In the genomic region with DNA sequence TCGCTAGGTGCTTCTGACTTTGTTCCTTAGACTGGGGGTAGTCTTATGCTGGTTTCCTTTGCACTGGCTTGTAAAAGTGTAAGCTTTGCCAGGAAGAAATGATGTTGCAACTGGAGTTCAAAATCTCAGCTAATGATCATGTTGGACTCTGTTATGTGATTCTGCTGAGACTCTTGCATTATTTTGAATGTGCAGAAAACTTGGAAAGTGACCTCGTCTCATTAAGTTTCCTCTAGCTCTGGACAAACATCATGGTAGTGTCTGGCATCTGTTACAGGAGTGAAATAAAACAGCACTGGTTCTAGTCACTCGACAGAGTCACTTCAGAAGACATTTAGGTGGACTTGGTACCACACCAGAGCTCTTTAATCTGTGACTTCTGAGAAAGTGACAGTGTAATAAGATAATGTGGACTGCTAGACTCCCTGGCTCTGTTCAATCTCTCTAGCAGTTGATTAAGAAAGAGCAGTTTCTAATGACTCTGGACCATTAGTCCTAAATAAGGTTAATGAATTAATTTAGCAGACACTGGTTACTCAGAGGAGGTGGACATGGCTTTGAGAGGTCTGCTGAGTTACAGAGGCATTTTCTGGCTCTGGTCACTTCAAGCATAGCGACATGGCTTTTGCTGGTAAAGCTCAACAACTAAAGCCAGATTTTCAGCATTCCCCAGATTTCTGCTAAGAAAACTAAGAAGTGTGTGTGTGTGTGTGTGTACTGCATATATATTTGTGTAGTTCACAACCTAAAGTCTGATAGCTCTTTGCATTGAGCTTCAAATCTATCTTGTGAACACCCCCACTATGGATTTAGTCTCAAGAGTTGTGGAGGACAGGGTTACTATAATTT, we compare ENCODE assay signal across 10 cellular contexts. TPM values are rescaled to one million over a fixed set of nuclear protein-coding genes. Genes with fewer than 3 reads are reported as not detected.
DNase-seq lines count a peak whose midpoint lies in the region; TF ChIP-seq lines count a peak whose summit lies in the region.
"Had no signal": no experiment of that assay in that cellular context is flagged by ENCODE, and none has a peak within 500 bp of the region (broad histone marks: within the 10 kb centered on the region; RNA-seq: fewer than 3 reads in every experiment).

No MANE protein-coding gene starts in this region.

- H3K36me3 ChIP-seq in cardiac muscle cell: peaks cover 22% of the 10 kb centered on the region
- H3K36me3 ChIP-seq in rectal smooth muscle tissue (ENCODE audit: control insufficient read depth, insufficient read depth, low read length): peaks cover 3% of the 10 kb centered on the region
- H3K36me3 ChIP-seq in CD4-positive, alpha-beta memory T cell (ENCODE audit: insufficient read depth, low read length): no peaks in the 10 kb centered on the region

- H3K4me3 Mint-ChIP-seq in Calu3 (ENCODE audit: low read depth, unreplicated experiment): peak overlapping the region; percentile 85
- H3K4me3 Mint-ChIP-seq in CD4-positive, alpha-beta memory T cell: no peak overlapping the region

- peaks cover 32% of the 10 kb centered on the region for H3K4me1 Mint-ChIP-seq in Calu3 (ENCODE audit: low read depth, unreplicated experiment)
- H3K4me1 Mint-ChIP-seq in CD4-positive, alpha-beta memory T cell: peaks cover 15 to 33% (median 23%) of the 10 kb centered on the region in 4 donors

- DNase-seq in Calu3 (no peak), cardiac muscle cell (ENCODE audit: low read depth in 1 of 2, low spot score in 1 of 2) (peak; percentile 76 to 86), kidney glomerular epithelial cell (lab: John Stamatoyannopoulos, UW) (no peak), NCI-H1048 (lab: John Stamatoyannopoulos, UW) (no peak)
- DNase-seq in CD4-positive, alpha-beta memory T cell: no peak
- no peak for DNase-seq in activated CD4-positive, alpha-beta T cell treated with anti-CD3 and anti-CD28 coated beads, Interleukin-2, amount 50 U/mL, for 1 hour
- DNase-seq: activated CD4-positive, alpha-beta T cell treated with anti-CD3 and anti-CD28 coated beads, Interleukin-2, amount 50 U/mL, for 48 hours; NCI-H1694 had no signal

- no peaks in the 10 kb centered on the region for H3K9me3 Mint-ChIP-seq in Calu3 (ENCODE audit: low read depth, unreplicated experiment)
- H3K9me3 Mint-ChIP-seq in CD4-positive, alpha-beta memory T cell: no peaks in the 10 kb centered on the region

- POLR2A ChIA-PET in CD4-positive, alpha-beta memory T cell (lab: Charles Lee; ENCODE audit: partially characterized antibody): no interaction called here

- no peaks in the 10 kb centered on the region for H3K27me3 Mint-ChIP-seq in Calu3 (ENCODE audit: unreplicated experiment)
- H3K27me3 Mint-ChIP-seq in CD4-positive, alpha-beta memory T cell: peaks cover 50 to 54% of the 10 kb centered on the region in 2 donors

- H3K27me3 ChIP-seq in cardiac muscle cell (no peaks in the 10 kb centered on the region), rectal smooth muscle tissue (ENCODE audit: control insufficient read depth, insufficient read depth, low read length) (no peaks in the 10 kb centered on the region)
- H3K27me3 ChIP-seq in CD4-positive, alpha-beta memory T cell (ENCODE audit: insufficient read depth, low read length): peaks cover 17% of the 10 kb centered on the region

- TF ChIP-seq CTCF in Calu3 (IDR thresholded peaks at IDR 0.05; ENCODE audit: unreplicated experiment) (no peak), VCaP (conservative IDR thresholded peaks at IDR 0.05) (no peak), cardiac muscle cell (IDR thresholded peaks at IDR 0.05; ENCODE audit: low read depth, low read length) (no peak)

- H3K4me1 ChIP-seq in cardiac muscle cell (ENCODE audit: low read depth): peaks cover 25% of the 10 kb centered on the region
- peaks cover 4% of the 10 kb centered on the region for H3K4me1 ChIP-seq in rectal smooth muscle tissue (ENCODE audit: control insufficient read depth, insufficient read depth, low read length)
- peaks cover 20% of the 10 kb centered on the region for H3K4me1 ChIP-seq in CD4-positive, alpha-beta memory T cell (ENCODE audit: insufficient read depth, low read length)

- no peaks in the 10 kb centered on the region for H3K9me3 ChIP-seq in cardiac muscle cell (ENCODE audit: low read depth)
- no peaks in the 10 kb centered on the region for H3K9me3 ChIP-seq in CD4-positive, alpha-beta memory T cell (ENCODE audit: control insufficient read depth in 1 of 2, low read length in 2 of 2)

- intact Hi-C loops in Calu3 (cut with micrococcal nuclease; ENCODE audit: unreplicated experiment): loop anchor here (2.0 to 10.0 kb wide), 7 partner anchors 135 to 1305 kb away; no protein-coding TSS in a partner anchor
- intact Hi-C loops in CD4-positive, alpha-beta memory T cell (cut with micrococcal nuclease): loop anchor here (5.0 kb wide), 2 partner anchors 65 to 85 kb away; no protein-coding TSS in a partner anchor

- no peak overlapping the region for H3K9ac ChIP-seq in rectal smooth muscle tissue (ENCODE audit: low read length)

- H3K4me3 ChIP-seq in cardiac muscle cell: peak overlapping the region; percentile 95
- peak overlapping the region; percentile 83 for H3K4me3 ChIP-seq in rectal smooth muscle tissue (ENCODE audit: low read length)
- H3K4me3 ChIP-seq in CD4-positive, alpha-beta memory T cell (ENCODE audit: low read length in 2 of 2): no peak overlapping the region

- CTCF ChIA-PET in Calu3 (lab: Charles Lee): interaction anchor here (0.6 to 1.3 kb wide), 5 partner anchors 15 to 1306 kb away, joined by 3 read pairs; no protein-coding TSS in a partner anchor
- CTCF ChIA-PET in CD4-positive, alpha-beta memory T cell (lab: Charles Lee; ENCODE audit: partially characterized antibody): interaction anchor here (0.7 to 4.2 kb wide), 8 partner anchors 10 to 1305 kb away, joined by 3 to 36 read pairs (median 11); no protein-coding TSS in a partner anchor

- H3K36me3 Mint-ChIP-seq in Calu3 (ENCODE audit: insufficient read depth, unreplicated experiment): peaks cover 85% of the 10 kb centered on the region
- no peaks in the 10 kb centered on the region for H3K36me3 Mint-ChIP-seq in CD4-positive, alpha-beta memory T cell

- H3K27ac Mint-ChIP-seq in Calu3 (ENCODE audit: unreplicated experiment): peak overlapping the region; percentile 90
- H3K27ac Mint-ChIP-seq in CD4-positive, alpha-beta memory T cell: no peak overlapping the region

- BruUV-seq in Calu3 (replicated peaks; lab: Mats Ljungman, UMichigan): no TSS peak

- H3K27ac ChIP-seq in VCaP (peak overlapping the region; percentile 96), cardiac muscle cell (peak overlapping the region; percentile 96), rectal smooth muscle tissue (ENCODE audit: low read depth, low read length) (peak overlapping the region; percentile 46)
- no peak overlapping the region for H3K27ac ChIP-seq in CD4-positive, alpha-beta memory T cell (ENCODE audit: low read depth, low read length)

RNA-seq across cellular contexts. Expression of gene NRP1, which starts 2.1 kb away (rescaled TPM):
- total RNA-seq in Calu3 (2022): 96.3 and 99.1 TPM in 2 replicates
- total RNA-seq in cardiac muscle cell: 178 and 327 TPM in 2 replicates
- polyA plus RNA-seq in cardiac muscle cell: 145 and 241 TPM in 2 replicates
- 1 to 10 TPM; 1.6 TPM for total RNA-seq in CD4-positive, alpha-beta memory T cell
- not detected for polyA plus RNA-seq in CD4-positive, alpha-beta memory T cell

Comparison
In these comparisons a context has a peak if more than half of its experiments do, and no peak if none do; other contexts are left out.
1. DNase-seq: peak in cardiac muscle cell (2 of 2); none in Calu3 (single experiment), kidney glomerular epithelial cell (single experiment), NCI-H1048 (single experiment), CD4-positive, alpha-beta memory T cell (0 of 5) and activated CD4-positive, alpha-beta T cell treated with anti-CD3 and anti-CD28 coated beads, Interleukin-2, amount 50 U/mL, for 1 hour (single experiment).
2. H3K4me3 ChIP-seq: peak in cardiac muscle cell (single experiment) and rectal smooth muscle tissue (single experiment); none in CD4-positive, alpha-beta memory T cell (0 of 2).
3. RNA of gene NRP1, which starts 2.1 kb away (total RNA-seq): 178 to 327 TPM in cardiac muscle cell and 96.3 to 99.1 TPM in Calu3; 1.6 TPM in CD4-positive, alpha-beta memory T cell; every median in the first group is over 10 times any median in the second.